14 cellular contexts compared by ENCODE assay signal in the genomic region with DNA sequence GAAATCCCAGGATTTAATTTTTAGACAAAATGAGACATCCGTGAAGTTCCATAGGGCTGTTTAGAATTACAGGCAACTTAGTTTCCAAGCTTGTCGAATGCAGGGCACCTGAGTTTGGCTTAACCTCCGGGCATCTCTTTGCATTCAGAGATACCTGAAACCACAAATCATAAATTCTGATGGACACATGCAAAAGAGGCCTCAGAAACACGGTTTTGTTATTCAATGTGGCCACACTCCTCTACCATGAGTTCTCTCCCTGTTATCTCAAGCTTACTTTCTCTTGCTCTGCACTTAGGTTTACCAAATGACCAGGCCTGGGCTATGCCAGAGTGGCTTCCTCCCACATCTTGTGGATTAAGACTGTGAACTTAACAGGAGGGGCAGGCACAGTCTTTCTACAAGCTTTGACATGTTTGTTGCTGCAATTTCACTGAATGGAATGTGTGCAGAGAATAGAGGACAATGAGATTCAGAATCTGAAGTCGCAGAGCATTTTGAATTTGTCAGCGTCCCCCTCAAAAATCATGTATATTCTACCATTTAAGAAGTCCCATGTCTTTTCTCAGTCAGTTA.
DNase-seq lines count a peak whose midpoint lies in the region; ATAC-seq, FAIRE-seq and TF ChIP-seq lines count a peak whose summit lies in the region.
"Had no signal": no experiment of that assay in that cellular context is flagged by ENCODE, and none has a peak within 500 bp of the region (broad histone marks: within the 10 kb centered on the region; RNA-seq: fewer than 3 reads in every experiment).

No MANE protein-coding gene starts in this region.

- no peak overlapping the region for H3K27ac ChIP-seq in H1 (ENCODE audit: low read depth, low read length)
- H3K27ac ChIP-seq: thoracic aorta had no signal

- H3K4me3 ChIP-seq in H1 (ENCODE audit: extremely low read depth in 1 of 4, insufficient read depth in 2 of 4, low read depth in 3 of 4, low read length in 4 of 4), result no peak overlapping the region
- H3K4me3 ChIP-seq: thoracic aorta had no signal

- no peaks in the 10 kb centered on the region for H3K23me2 ChIP-seq in H1 (ENCODE audit: low read depth, low read length)

- no peaks in the 10 kb centered on the region for H3K79me1 ChIP-seq in H1 (ENCODE audit: low read depth, low read length)

- no peak for TF ChIP-seq CTCF in H1 (IDR thresholded peaks at IDR 0.05; ENCODE audit: control extremely low read depth in 1 of 3, insufficient read depth in 1 of 3, low read depth in 1 of 3, low read length in 3 of 3)

- no peak overlapping the region for H2BK12ac ChIP-seq in H1 (ENCODE audit: low read depth, low read length)

- H3K4me1 ChIP-seq in H1 (replicated peaks in 1 of 4; ENCODE audit: control insufficient read depth in 3 of 4, insufficient read depth in 4 of 4, low read length in 3 of 4), result peaks cover 0 to 7% (median 1%) of the 10 kb centered on the region in 4 experiments; a peak in 4 of 7 replicates

- no peak overlapping the region for H2BK20ac ChIP-seq in H1 (ENCODE audit: low read length)

- peaks cover 2% of the 10 kb centered on the region for H3K27me3 Mint-ChIP-seq in activated CD4-positive, alpha-beta T cell treated with anti-CD3 and anti-CD28 coated beads, Interleukin-2, amount 10 ng/mL, durations not matched to agents 7 days and 5 days
- H3K27me3 Mint-ChIP-seq: CD4-positive, alpha-beta T cell had no signal

- H3K36me3 Mint-ChIP-seq in activated CD4-positive, alpha-beta T cell treated with anti-CD3 and anti-CD28 coated beads, Interleukin-2, amount 10 ng/mL, durations not matched to agents 7 days and 5 days (ENCODE audit: low read depth), result no peaks in the 10 kb centered on the region

- FAIRE-seq in H1 (lab: Jason Lieb, UNC), result no peak

- no peak overlapping the region for H3K9ac ChIP-seq in H1 (replicated peaks in 1 of 4; ENCODE audit: extremely low read depth in 1 of 4, low read depth in 3 of 4, low read length in 3 of 4)

- no peak overlapping the region for H2AK5ac ChIP-seq in H1 (ENCODE audit: low read depth, low read length)

- TF ChIP-seq POLR2A in H1 (IDR thresholded peaks at IDR 0.05; ENCODE audit: control extremely low read depth in 1 of 2, low read depth in 2 of 2, low read length in 2 of 2), result no peak

- H3K56ac ChIP-seq in H1 (replicated peaks; ENCODE audit: insufficient read length, low read depth, low read length), result no peak overlapping the region

- POLR2A ChIA-PET in activated CD4-positive, alpha-beta T cell treated with anti-CD3 and anti-CD28 coated beads, Interleukin-2, amount 10 ng/mL, durations not matched to agents 7 days and 5 days (lab: Charles Lee), result interaction anchor here (0.6 kb wide), 1 partner anchor 142 kb away, joined by 3 read pairs; no protein-coding TSS in a partner anchor
- POLR2A ChIA-PET in H1 (lab: Charles Lee; ENCODE audit: partially characterized antibody), result no interaction called here

- no peak for TF ChIP-seq EP300 in H1 (IDR thresholded peaks at IDR 0.05; ENCODE audit: borderline replicate concordance in 1 of 2, low read depth in 2 of 2, low read length in 2 of 2)

- 88% methylated on average over 6 of the region's 6 CpGs; no CpG with 5 or more reads in 1 of the 2 experiments for WGBS in H1 (ENCODE audit: extremely low coverage in 1 of 2, insufficient coverage in 1 of 2, insufficient read length in 1 of 2, insufficient replicate concordance in 2 of 2, low coverage in 1 of 2, low lambda C conversion rate in 2 of 2, missing lambda C conversion rate in 1 of 2), 2 experiments

- H3K27me3 ChIP-seq in H1 (replicated peaks in 1 of 4; ENCODE audit: control insufficient read depth in 3 of 4, extremely low read depth in 1 of 4, insufficient read depth in 3 of 4, low read length in 3 of 4), result no peaks in the 10 kb centered on the region

- no peak overlapping the region; the same call in 1 of the 2 replicates for H3K18ac ChIP-seq in H1 (ENCODE audit: extremely low read depth, low read length)

- no peaks in the 10 kb centered on the region for H3K9me3 Mint-ChIP-seq in activated CD4-positive, alpha-beta T cell treated with anti-CD3 and anti-CD28 coated beads, Interleukin-2, amount 10 ng/mL, durations not matched to agents 7 days and 5 days
- H3K9me3 Mint-ChIP-seq: CD4-positive, alpha-beta T cell had no signal

- no peak overlapping the region for H3K14ac ChIP-seq in H1 (ENCODE audit: insufficient read length)

- no peak overlapping the region for H3K4me2 ChIP-seq in H1 (ENCODE audit: insufficient read depth in 1 of 2, low read depth in 2 of 2, low read length in 2 of 2)

- ATAC-seq in GM19328 (IDR thresholded peaks at IDR 0.05; ENCODE audit: unreplicated experiment) (no peak), HG02938 (IDR thresholded peaks at IDR 0.05; ENCODE audit: unreplicated experiment) (no peak)
- ATAC-seq: activated CD4-positive, CD25-positive, alpha-beta regulatory T cell treated with anti-CD3 and anti-CD28 coated beads, Interleukin-2, amount 50 U/mL, for 24 hours had no signal

- no peaks in the 10 kb centered on the region for H3K79me2 ChIP-seq in H1 (ENCODE audit: control insufficient read depth in 1 of 2, insufficient read depth in 2 of 2, low read length in 2 of 2)

- no peaks in the 10 kb centered on the region for H4K20me1 ChIP-seq in H1 (replicated peaks in 1 of 2; ENCODE audit: control insufficient read depth in 1 of 2, insufficient read depth in 2 of 2, low read length in 2 of 2)

- no peak overlapping the region for H4K5ac ChIP-seq in H1 (ENCODE audit: insufficient read length, low read depth, low read length)

- H3K9me3 ChIP-seq in H1 (ENCODE audit: insufficient read depth in 2 of 2, low read depth in 1 of 2, low read length in 1 of 2), result no peaks in the 10 kb centered on the region
- H3K9me3 ChIP-seq: thoracic aorta had no signal

- H3K36me3 ChIP-seq in H1 (ENCODE audit: control insufficient read depth in 2 of 4, insufficient read depth in 4 of 4, low read length in 3 of 4), result no peaks in the 10 kb centered on the region
- H3K36me3 ChIP-seq: thoracic aorta had no signal

- CTCF ChIA-PET in activated CD4-positive, alpha-beta T cell treated with anti-CD3 and anti-CD28 coated beads, Interleukin-2, amount 10 ng/mL, durations not matched to agents 7 days and 5 days (lab: Charles Lee), result interaction anchor here (0.7 to 4.0 kb wide), 7 partner anchors 9 to 161 kb away, joined by 3 to 21 read pairs (median 6); no protein-coding TSS in a partner anchor
- CTCF ChIA-PET in H1 (lab: Charles Lee; ENCODE audit: partially characterized antibody), result interaction anchor here (1.2 to 1.4 kb wide), 2 partner anchors 10 to 41 kb away, joined by 3 to 5 read pairs; no protein-coding TSS in a partner anchor

- H4K8ac ChIP-seq in H1 (ENCODE audit: extremely low read depth, insufficient read depth, low read length), result no peak overlapping the region

- no peak for TF ChIP-seq RAD21 in H1 (IDR thresholded peaks at IDR 0.05 in 1 of 2, conservative IDR thresholded peaks at IDR 0.05 in 1 of 2; ENCODE audit: low read depth in 2 of 2, low read length in 2 of 2)

- no peak overlapping the region; the same call in 1 of the 2 replicates for H2BK5ac ChIP-seq in H1 (ENCODE audit: low read depth, low read length)

- no peak overlapping the region for H3K4ac ChIP-seq in H1 (replicated peaks; ENCODE audit: insufficient read length, low read depth, low read length)

- H2AFZ ChIP-seq in H1 (ENCODE audit: low read length), result peak overlapping the region; percentile 57; the same call in 1 of the 2 replicates

- peak overlapping the region; percentile 74 for H3K27ac Mint-ChIP-seq in activated CD4-positive, alpha-beta T cell treated with anti-CD3 and anti-CD28 coated beads, Interleukin-2, amount 10 ng/mL, durations not matched to agents 7 days and 5 days
- H3K27ac Mint-ChIP-seq: CD4-positive, alpha-beta T cell had no signal

- DNase-seq in activated CD4-positive, alpha-beta T cell treated with anti-CD3 and anti-CD28 coated beads, Interleukin-2, amount 10 ng/mL, durations not matched to agents 7 days and 5 days, result no peak
- DNase-seq in activated CD4-positive, alpha-beta T cell treated with anti-CD3 and anti-CD28 coated beads, Interleukin-2, amount 50 U/mL, for 48 hours, result no peak
- peak; percentile 74 for DNase-seq in NCI-H526 treated with DMSO at 0.1 percent for 48 hours (lab: John Stamatoyannopoulos, UW)
- DNase-seq in H1 (ENCODE audit: low read depth in 1 of 2, low spot score in 2 of 2), result no peak
- DNase-seq in renal cortical epithelial cell (ENCODE audit: low read depth), result peak; percentile 7
- DNase-seq in activated gamma-delta T cell (lab: John Stamatoyannopoulos, UW), result no peak
- DNase-seq: activated effector memory CD4-positive, alpha-beta T cell treated with Interleukin-2 at 50 U/mL for 16 hours; CD4-positive, alpha-beta T cell; dermis blood vessel endothelial cell; MM.1S had no signal

- no peak overlapping the region for H2BK15ac ChIP-seq in H1 (ENCODE audit: low read length)

- no peak overlapping the region for H4K91ac ChIP-seq in H1 (replicated peaks; ENCODE audit: insufficient read length, low read length)

- H3K4me1 Mint-ChIP-seq in activated CD4-positive, alpha-beta T cell treated with anti-CD3 and anti-CD28 coated beads, Interleukin-2, amount 10 ng/mL, durations not matched to agents 7 days and 5 days, result peaks cover 54% of the 10 kb centered on the region

- H3K23ac ChIP-seq in H1 (ENCODE audit: insufficient read length), result no peak overlapping the region

- H3K4me3 Mint-ChIP-seq in activated CD4-positive, alpha-beta T cell treated with anti-CD3 and anti-CD28 coated beads, Interleukin-2, amount 10 ng/mL, durations not matched to agents 7 days and 5 days, result peak overlapping the region; percentile 54
- H3K4me3 Mint-ChIP-seq: CD4-positive, alpha-beta T cell had no signal

- H2BK120ac ChIP-seq in H1 (replicated peaks; ENCODE audit: low read depth, low read length), result no peak overlapping the region

TF ChIP-seq in H1, 55 proteins besides CTCF, POLR2A, EP300 and RAD21 (continues in another document):
- no peak for TF ChIP-seq NANOG (IDR thresholded peaks at IDR 0.05; ENCODE audit: insufficient read depth, low read depth, low read length, poor library complexity, severe bottlenecking)
- TF ChIP-seq HDAC2 (IDR thresholded peaks at IDR 0.05; ENCODE audit: borderline replicate concordance in 1 of 2, low read depth in 2 of 2, low read length in 2 of 2), result no peak
- TF ChIP-seq TCF12 (IDR thresholded peaks at IDR 0.05; ENCODE audit: low read depth, low read length), result no peak
- TF ChIP-seq RBBP5 (IDR thresholded peaks at IDR 0.05; ENCODE audit: borderline replicate concordance, low read depth, low read length), result no peak
- TF ChIP-seq CTBP2 (IDR thresholded peaks at IDR 0.05; ENCODE audit: borderline replicate concordance, insufficient read depth, insufficient read length, low read length), result no peak
- no peak for TF ChIP-seq RFX5 (IDR thresholded peaks at IDR 0.05; ENCODE audit: borderline replicate concordance, low read depth, low read length)
- no peak for TF ChIP-seq EZH2 (IDR thresholded peaks at IDR 0.05; ENCODE audit: low read depth, low read length, severe bottlenecking)

Comparison
In these comparisons a context has a peak if more than half of its experiments do, and no peak if none do; other contexts are left out.
1. DNase-seq: peak in NCI-H526 treated with DMSO at 0.1 percent for 48 hours (single experiment) and renal cortical epithelial cell (single experiment); none in activated CD4-positive, alpha-beta T cell treated with anti-CD3 and anti-CD28 coated beads, Interleukin-2, amount 10 ng/mL, durations not matched to agents 7 days and 5 days (single experiment), activated CD4-positive, alpha-beta T cell treated with anti-CD3 and anti-CD28 coated beads, Interleukin-2, amount 50 U/mL, for 48 hours (0 of 2), H1 (0 of 2) and activated gamma-delta T cell (single experiment).